Comparison of ENCODE assay signal across 30 cellular contexts in the genomic region with DNA sequence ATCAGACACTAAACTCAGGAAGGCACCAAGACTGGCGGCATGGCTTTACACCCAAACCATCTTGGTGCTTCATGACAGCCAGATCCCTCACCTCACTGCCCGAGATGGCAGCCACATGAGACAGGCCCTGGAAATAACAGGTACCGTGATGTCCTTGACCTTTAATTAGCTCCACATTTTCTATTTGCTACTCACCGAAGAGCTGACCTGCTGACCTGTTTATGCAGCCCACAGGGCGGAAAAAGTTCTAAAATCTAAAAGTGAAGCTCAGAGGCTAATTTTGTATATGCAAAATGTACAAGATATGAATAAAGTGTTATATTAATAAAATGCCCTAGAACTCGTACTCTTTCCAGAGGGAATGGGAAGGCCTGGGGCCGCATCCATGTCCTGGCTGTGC. TPM values are rescaled to one million over a fixed set of nuclear protein-coding genes. Genes with fewer than 3 reads are reported as not detected.
"Had no signal": no experiment of that assay in that cellular context is flagged by ENCODE, and none has a peak within 500 bp of the region (broad histone marks: within the 10 kb centered on the region; RNA-seq: fewer than 3 reads in every experiment).

No MANE protein-coding gene starts in this region.

- H3K4me3 Mint-ChIP-seq: immature natural killer cell; naive thymus-derived CD8-positive, alpha-beta T cell; nephron; neural crest cell; stimulated activated memory B cell treated with anti-CD40 and anti-IgM and Interleukin-4, amounts not matched to agents 10 μg/mL and 1 μg/mL and 100 μg/mL, for 72 hours; stimulated activated naive CD8-positive, alpha-beta T cell treated with anti-CD3 and anti-CD28 coated beads, Interleukin-15, amount 100 ng/mL, for 72 hours; type B pancreatic cell had no signal

- H3K4me3 ChIP-seq: heart left ventricle, left lung, lower lobe of right lung, pancreas, prostate gland, sigmoid colon, tibial nerve had no signal

- H3K4me1 ChIP-seq: pancreas, prostate gland had no signal

- H3K27me3 ChIP-seq: pancreas, sigmoid colon, tibial nerve had no signal

- ATAC-seq: heart left ventricle; left colon; left lung; lower lobe of right lung; naive thymus-derived CD8-positive, alpha-beta T cell; pancreas; right cardiac atrium; stimulated activated memory B cell treated with anti-CD40 and anti-IgM and Interleukin-4, amounts not matched to agents 10 μg/mL and 1 μg/mL and 100 μg/mL, for 72 hours; stimulated activated naive CD8-positive, alpha-beta T cell treated with anti-CD3 and anti-CD28 coated beads, Interleukin-15, amount 100 ng/mL, for 72 hours had no signal

- H3K36me3 Mint-ChIP-seq: immature natural killer cell; naive thymus-derived CD8-positive, alpha-beta T cell; stimulated activated memory B cell treated with anti-CD40 and anti-IgM and Interleukin-4, amounts not matched to agents 10 μg/mL and 1 μg/mL and 100 μg/mL, for 72 hours; type B pancreatic cell had no signal

- H3K27ac Mint-ChIP-seq: immature natural killer cell; nephron; stimulated activated memory B cell treated with anti-CD40 and anti-IgM and Interleukin-4, amounts not matched to agents 10 μg/mL and 1 μg/mL and 100 μg/mL, for 72 hours; stimulated activated naive CD8-positive, alpha-beta T cell treated with anti-CD3 and anti-CD28 coated beads, Interleukin-15, amount 100 ng/mL, for 72 hours; type B pancreatic cell had no signal

- DNase-seq: heart left ventricle; hypothalamus; immature natural killer cell; left colon; left lung; lower lobe of right lung; mammary epithelial cell; mesenchymal stem cell; naive thymus-derived CD8-positive, alpha-beta T cell; retina; right cardiac atrium; sigmoid colon; small intestine; stimulated activated CD4-positive, alpha-beta T cell treated with anti-CD3 and anti-CD28 coated beads, Interleukin-1b, Interleukin-23, amount 100 ng/mL, for 48 hours; stimulated activated CD4-positive, alpha-beta T cell treated with anti-CD3 and anti-CD28 coated beads, Interleukin-2, amount 100 ng/mL, for 48 hours; stimulated activated CD4-positive, alpha-beta T cell treated with anti-CD3 and anti-CD28 coated beads, Interleukin-4, amount 100 ng/mL, for 4 hours; stimulated activated CD8-positive, alpha-beta memory T cell treated with anti-CD3 and anti-CD28 coated beads, Interleukin-4, amount 100 ng/mL, for 48 hours; stimulated activated naive CD4-positive, alpha-beta T cell treated with Interleukin-2 at 50 U/mL for 16 hours; stimulated activated naive CD8-positive, alpha-beta T cell treated with anti-CD3 and anti-CD28 coated beads, Interleukin-15, amount 100 ng/mL, for 72 hours; substantia nigra had no signal

- H3K9me3 ChIP-seq: heart left ventricle, left lung, lower lobe of right lung, pancreas, prostate gland, sigmoid colon, tibial nerve had no signal

- H3K27ac ChIP-seq: heart left ventricle, left lung, lower lobe of right lung, pancreas, prostate gland, sigmoid colon, tibial nerve had no signal

- H3K9me3 Mint-ChIP-seq: immature natural killer cell; naive thymus-derived CD8-positive, alpha-beta T cell; nephron; neural crest cell; stimulated activated memory B cell treated with anti-CD40 and anti-IgM and Interleukin-4, amounts not matched to agents 10 μg/mL and 1 μg/mL and 100 μg/mL, for 72 hours; stimulated activated naive CD8-positive, alpha-beta T cell treated with anti-CD3 and anti-CD28 coated beads, Interleukin-15, amount 100 ng/mL, for 72 hours; type B pancreatic cell had no signal

- H3K27me3 Mint-ChIP-seq: type B pancreatic cell had no signal

- H3K36me3 ChIP-seq: heart left ventricle, left lung, lower lobe of right lung, pancreas, prostate gland, sigmoid colon, tibial nerve had no signal

RNA-seq across cellular contexts. Expression of a gene that starts 53.0 kb away (rescaled TPM):
- total RNA-seq: heart left ventricle; left colon; liver; lower lobe of right lung; mammary epithelial cell; naive thymus-derived CD8-positive, alpha-beta T cell; neural crest cell; omental fat pad; prostate gland; right cardiac atrium; sigmoid colon; temporal lobe; tibial nerve had no signal
